Comparison of ENCODE assay signal across 30 cellular contexts in the genomic region with DNA sequence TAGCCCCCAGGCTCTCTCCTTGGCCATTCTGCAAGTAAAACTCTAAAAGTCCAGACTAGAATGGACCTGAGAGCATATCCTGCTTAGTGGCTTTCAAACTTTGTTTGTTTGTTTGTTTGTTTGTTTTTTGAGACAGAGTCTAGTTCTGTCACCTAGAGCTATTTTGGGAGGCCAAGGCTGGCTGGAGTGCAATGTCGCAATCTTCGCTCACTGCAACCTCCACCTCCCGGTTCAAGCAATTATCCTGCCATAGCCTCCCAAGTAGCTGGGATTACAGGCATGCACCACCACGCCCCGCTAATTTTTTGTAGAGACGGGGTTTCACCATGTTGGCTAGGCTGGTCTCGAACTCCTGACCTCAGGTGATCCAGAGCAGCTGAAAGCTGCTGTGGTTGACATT. TPM values are rescaled to one million over a fixed set of nuclear protein-coding genes. Genes with fewer than 3 reads are reported as not detected.
"Had no signal": no experiment of that assay in that cellular context is flagged by ENCODE, and none has a peak within 500 bp of the region (broad histone marks: within the 10 kb centered on the region; RNA-seq: fewer than 3 reads in every experiment).

No MANE protein-coding gene starts in this region.

- H3K4me1 ChIP-seq: pancreas, prostate gland, suprapubic skin, tibial artery, upper lobe of right lung, uterus had no signal

- H3K4me3 Mint-ChIP-seq: naive thymus-derived CD8-positive, alpha-beta T cell; natural killer cell treated with Interleukin-12 subunit alpha and Interleukin-12 subunit beta and Interleukin-15 and Interleukin-18, amount 100 ng/mL, for 72 hours; nephron progenitor cell; neural crest cell; stimulated activated memory B cell treated with anti-CD40 and anti-IgM and Interleukin-4, amounts not matched to agents 10 μg/mL and 1 μg/mL and 100 μg/mL, for 72 hours; stimulated activated naive CD8-positive, alpha-beta T cell treated with anti-CD3 and anti-CD28 coated beads, Interleukin-15, amount 100 ng/mL, for 72 hours; type B pancreatic cell had no signal

- H3K27me3 Mint-ChIP-seq: naive thymus-derived CD8-positive, alpha-beta T cell; stimulated activated naive CD8-positive, alpha-beta T cell treated with anti-CD3 and anti-CD28 coated beads, Interleukin-15, amount 100 ng/mL, for 72 hours; type B pancreatic cell had no signal

- H3K36me3 Mint-ChIP-seq: naive thymus-derived CD8-positive, alpha-beta T cell; natural killer cell treated with Interleukin-12 subunit alpha and Interleukin-12 subunit beta and Interleukin-15 and Interleukin-18, amount 100 ng/mL, for 72 hours; stimulated activated memory B cell treated with anti-CD40 and anti-IgM and Interleukin-4, amounts not matched to agents 10 μg/mL and 1 μg/mL and 100 μg/mL, for 72 hours; type B pancreatic cell had no signal

- H3K9me3 Mint-ChIP-seq: naive thymus-derived CD8-positive, alpha-beta T cell; natural killer cell treated with Interleukin-12 subunit alpha and Interleukin-12 subunit beta and Interleukin-15 and Interleukin-18, amount 100 ng/mL, for 72 hours; nephron progenitor cell; neural crest cell; stimulated activated memory B cell treated with anti-CD40 and anti-IgM and Interleukin-4, amounts not matched to agents 10 μg/mL and 1 μg/mL and 100 μg/mL, for 72 hours; stimulated activated naive CD8-positive, alpha-beta T cell treated with anti-CD3 and anti-CD28 coated beads, Interleukin-15, amount 100 ng/mL, for 72 hours; type B pancreatic cell had no signal

- H3K9me3 ChIP-seq: neutrophil, pancreas, prostate gland, spleen, suprapubic skin, testis, tibial artery, transverse colon, upper lobe of right lung, uterus had no signal

- H3K27ac ChIP-seq: neutrophil, pancreas, prostate gland, skin epidermis, spleen, suprapubic skin, testis, tibial artery, transverse colon, upper lobe of right lung, uterus had no signal

- ATAC-seq: naive thymus-derived CD8-positive, alpha-beta T cell; natural killer cell treated with Interleukin-12 subunit alpha and Interleukin-12 subunit beta and Interleukin-15 and Interleukin-18, amount 100 ng/mL, for 72 hours; pancreas; right cardiac atrium; sciatic nerve; stimulated activated memory B cell treated with anti-CD40 and anti-IgM and Interleukin-4, amounts not matched to agents 10 μg/mL and 1 μg/mL and 100 μg/mL, for 72 hours; stimulated activated naive CD8-positive, alpha-beta T cell treated with anti-CD3 and anti-CD28 coated beads, Interleukin-15, amount 100 ng/mL, for 72 hours; stimulated activated naive CD8-positive, alpha-beta T cell treated with anti-CD3 and anti-CD28 coated beads, Interleukin-15, Interleukin-2, amounts not matched to agents 100 U/mL and 50 U/mL, for 24 hours; upper lobe of right lung had no signal

- H3K4me2 ChIP-seq: smooth muscle cell had no signal

- H3K27ac Mint-ChIP-seq: natural killer cell treated with Interleukin-12 subunit alpha and Interleukin-12 subunit beta and Interleukin-15 and Interleukin-18, amount 100 ng/mL, for 72 hours; nephron progenitor cell; stimulated activated memory B cell treated with anti-CD40 and anti-IgM and Interleukin-4, amounts not matched to agents 10 μg/mL and 1 μg/mL and 100 μg/mL, for 72 hours; stimulated activated naive CD8-positive, alpha-beta T cell treated with anti-CD3 and anti-CD28 coated beads, Interleukin-15, amount 100 ng/mL, for 72 hours; type B pancreatic cell had no signal

- DNase-seq: naive thymus-derived CD8-positive, alpha-beta T cell; nephron progenitor cell; nucleus accumbens; pancreas; spleen; stimulated activated CD4-positive, alpha-beta T cell treated with anti-CD3 and anti-CD28 coated beads, Interleukin-12 subunit alpha, Interleukin-12 subunit beta, amount 100 ng/mL, for 4 hours; stimulated activated CD4-positive, alpha-beta T cell treated with anti-CD3 and anti-CD28 coated beads, Interleukin-1b, Interleukin-23, amount 100 ng/mL, for 48 hours; stimulated activated CD4-positive, alpha-beta T cell treated with anti-CD3 and anti-CD28 coated beads, Interleukin-4, amount 100 ng/mL, for 1 hour; stimulated activated CD4-positive, alpha-beta T cell treated with anti-CD3 and anti-CD28 coated beads, Interleukin-4, amount 100 ng/mL, for 4 hours; stimulated activated CD8-positive, alpha-beta memory T cell treated with anti-CD3 and anti-CD28 coated beads, Interleukin-4, amount 100 ng/mL, for 48 hours; stimulated activated naive CD4-positive, alpha-beta T cell; stimulated activated naive CD8-positive, alpha-beta T cell treated with anti-CD3 and anti-CD28 coated beads, Interleukin-15, amount 100 ng/mL, for 72 hours; stimulated activated naive CD8-positive, alpha-beta T cell treated with anti-CD3 and anti-CD28 coated beads, Interleukin-15, Interleukin-2, amounts not matched to agents 100 U/mL and 50 U/mL, for 24 hours; substantia nigra; testis; tibial artery; transverse colon; upper lobe of right lung; uterus had no signal

- FAIRE-seq: pancreas had no signal

- H3K36me3 ChIP-seq: neutrophil, pancreas, prostate gland, spleen, suprapubic skin, tibial artery, transverse colon, upper lobe of right lung, uterus had no signal

- H3K4me3 ChIP-seq: pancreas, prostate gland, skin epidermis, smooth muscle cell, spleen, suprapubic skin, testis, tibial artery, transverse colon, upper lobe of right lung, uterus had no signal

- H3K27me3 ChIP-seq: neutrophil, pancreas, spleen, testis, transverse colon, upper lobe of right lung, uterus had no signal

- H3K4me1 Mint-ChIP-seq: stimulated activated memory B cell treated with anti-CD40 and anti-IgM and Interleukin-4, amounts not matched to agents 10 μg/mL and 1 μg/mL and 100 μg/mL, for 72 hours; stimulated activated naive CD8-positive, alpha-beta T cell treated with anti-CD3 and anti-CD28 coated beads, Interleukin-15, amount 100 ng/mL, for 72 hours had no signal

RNA-seq across cellular contexts. Expression of a gene that starts 28.9 kb away (rescaled TPM):
- polyA plus RNA-seq: naive thymus-derived CD8-positive, alpha-beta T cell had no signal
